ENCODE assay signal across 1 cellular context in the genomic region with DNA sequence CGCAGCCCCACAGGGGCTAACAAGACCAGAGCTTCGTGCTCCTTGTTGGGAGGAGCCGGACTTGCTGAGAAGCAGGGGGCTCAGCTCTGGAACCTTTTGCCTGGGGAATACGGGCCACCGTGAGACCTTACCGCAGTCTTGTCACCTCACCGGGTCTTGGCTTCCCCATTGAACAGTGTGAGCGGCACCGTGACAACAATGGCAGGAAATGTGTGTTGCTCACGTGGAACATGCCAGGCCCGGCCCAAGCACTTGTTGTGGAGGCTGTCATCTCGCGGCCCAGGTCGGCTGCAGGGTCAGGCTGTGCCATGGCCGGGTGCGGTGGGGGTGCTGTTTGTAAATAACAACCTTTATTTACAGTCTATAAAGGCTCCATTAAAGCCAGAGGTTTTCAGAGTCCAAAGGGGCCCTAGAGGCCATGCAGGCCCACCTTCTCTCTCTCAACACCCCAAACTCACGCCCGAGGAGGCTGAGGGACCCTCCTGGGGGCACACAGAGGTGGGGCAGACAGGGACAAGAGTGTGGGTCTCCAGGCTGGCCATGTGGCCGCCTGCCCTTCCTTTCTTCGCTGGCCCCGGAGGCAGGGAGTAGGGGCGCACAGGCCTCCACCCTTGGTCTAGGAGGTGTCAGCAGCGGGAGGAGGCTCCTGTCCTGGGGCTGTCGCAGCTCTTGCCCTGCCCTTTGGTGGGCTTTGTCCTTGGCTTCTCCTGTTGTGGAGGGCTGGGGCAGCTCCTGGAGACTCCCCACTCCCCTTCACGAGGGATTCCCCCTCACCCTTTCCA.
TF ChIP-seq lines count a peak whose summit lies in the region.

No MANE protein-coding gene starts in this region.

TF ChIP-seq in H1, 55 proteins besides CTCF, POLR2A, EP300 and RAD21:
- TF ChIP-seq TEAD4 (IDR thresholded peaks at IDR 0.05; ENCODE audit: low read depth, low read length) (no peak), PHF8 (conservative IDR thresholded peaks at IDR 0.05; ENCODE audit: low read depth, low read length) (no peak), TCF12 (IDR thresholded peaks at IDR 0.05; ENCODE audit: low read depth, low read length) (no peak), CBX8 (IDR thresholded peaks at IDR 0.05; ENCODE audit: borderline replicate concordance, low read depth, low read length) (no peak)
TF ChIP-seq in H1: peak in this region for 0.
